In the genomic region with DNA sequence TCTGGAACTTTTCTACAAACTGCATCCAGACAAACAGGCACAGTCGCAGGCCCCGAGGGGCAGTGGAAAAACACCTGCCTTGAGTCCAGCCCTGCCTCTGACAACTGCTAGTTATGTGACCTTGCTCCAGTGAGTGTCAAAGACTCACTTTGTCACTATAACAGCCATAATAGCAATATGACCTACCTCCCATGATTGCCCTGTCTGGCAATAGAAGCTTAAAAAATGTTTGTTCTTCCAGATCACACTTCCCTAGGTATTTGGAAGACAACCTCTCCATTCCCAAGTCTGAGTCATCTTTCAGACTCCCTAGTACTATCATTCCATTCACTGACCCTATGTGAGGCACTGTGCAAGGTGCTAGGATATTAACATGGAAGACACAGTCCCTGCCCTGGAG, we compare ENCODE assay signal across 14 cellular contexts.
DNase-seq lines count a peak whose midpoint lies in the region; ATAC-seq, FAIRE-seq and TF ChIP-seq lines count a peak whose summit lies in the region.
"Had no signal": no experiment of that assay in that cellular context is flagged by ENCODE, and none has a peak within 500 bp of the region (broad histone marks: within the 10 kb centered on the region; RNA-seq: fewer than 3 reads in every experiment).

No MANE protein-coding gene starts in this region.

- ATAC-seq in HepG2 (peak; percentile 84), upper lobe of right lung (no peak)
- ATAC-seq: effector memory CD8-positive, alpha-beta T cell had no signal

- DNase-seq in H54 (ENCODE audit: insufficient read length, low spot score) (no peak), HepG2 (ENCODE audit: low spot score) (peak; percentile 65), upper lobe of right lung (no peak), MV-4-11 (lab: John Stamatoyannopoulos, UW) (no peak), GM19239 (ENCODE audit: insufficient read length, low spot score) (no peak), NCI-H748 (lab: John Stamatoyannopoulos, UW; ENCODE audit: unreplicated experiment) (no peak)
- DNase-seq: effector memory CD8-positive, alpha-beta T cell; NCI-H510A treated with DMSO at 0.1 percent for 48 hours; RPMI8226 had no signal

- intact Hi-C loops in HepG2 (cut with micrococcal nuclease; ENCODE audit: unreplicated experiment), result loop anchor here (2.0 to 10.0 kb wide), 2 partner anchors 54 to 62 kb away; a partner anchor contains a TSS
- intact Hi-C loops in upper lobe of right lung (cut with DNase I), result no loop called here

- no peaks in the 10 kb centered on the region for H3K79me2 ChIP-seq in HepG2 (ENCODE audit: insufficient read depth, low read length)

- POLR2A ChIA-PET in HepG2 (lab: Yijun Ruan, JAX), result no interaction called here

- H3K9ac ChIP-seq in duodenal mucosa (ENCODE audit: low read depth in 1 of 2, low read length in 2 of 2) (peak overlapping the region in 1 of 2 donors; percentile 22), HepG2 (ENCODE audit: insufficient read depth, low read depth, low read length) (no peak overlapping the region), stomach smooth muscle (ENCODE audit: low read length in 2 of 2) (peak overlapping the region; percentile 21 to 34)
- H3K9ac ChIP-seq: BLaER1 had no signal

- no peak overlapping the region for H2AFZ ChIP-seq in HepG2 (ENCODE audit: low read length)

- no TSS peak for BruUV-seq in HepG2 (replicated peaks; lab: Mats Ljungman, UMichigan)

- TF ChIP-seq CTCF in HepG2 (CRISPR knock-in tag; IDR thresholded peaks at IDR 0.05) (no peak), upper lobe of right lung (IDR thresholded peaks at IDR 0.05) (no peak)

- CTCF ChIA-PET in HepG2 (lab: Yijun Ruan, JAX; ENCODE audit: low intra/inter-chr PET ratio, low total read pairs), result no interaction called here

- FAIRE-seq in H54 (lab: Jason Lieb, UNC) (peak; percentile 38), HepG2 (lab: Jason Lieb, UNC) (peak; percentile 34), GM19239 (lab: Jason Lieb, UNC) (no peak)
- FAIRE-seq: G401.6 had no signal

- TF ChIP-seq RAD21 in HepG2 (CRISPR knock-in tag; IDR thresholded peaks at IDR 0.05), result no peak

- no peak for TF ChIP-seq EP300 in HepG2 (IDR thresholded peaks at IDR 0.05; ENCODE audit: low read depth in 2 of 2, low read length in 2 of 2)
- TF ChIP-seq EP300 in HepG2 (CRISPR knock-in tag; IDR thresholded peaks at IDR 0.05; ENCODE audit: borderline replicate concordance), result no peak

- no peaks in the 10 kb centered on the region for H3K27me3 ChIP-seq in duodenal mucosa (ENCODE audit: control insufficient read depth in 1 of 2, insufficient read depth in 2 of 2, low read length in 2 of 2)
- no peaks in the 10 kb centered on the region for H3K27me3 ChIP-seq in HepG2 (ENCODE audit: control insufficient read depth in 1 of 2, insufficient read depth in 2 of 2, low read length in 2 of 2)
- H3K27me3 ChIP-seq in stomach smooth muscle (ENCODE audit: control insufficient read depth in 1 of 2, insufficient read depth in 2 of 2, low read length in 2 of 2), result no peaks in the 10 kb centered on the region
- H3K27me3 ChIP-seq in upper lobe of right lung, result no peaks in the 10 kb centered on the region
- H3K27me3 ChIP-seq: BLaER1 had no signal

- H3K4me1 ChIP-seq in duodenal mucosa (ENCODE audit: control insufficient read depth in 1 of 2, insufficient read depth in 2 of 2, low read length in 2 of 2) (peaks cover 38 to 57% of the 10 kb centered on the region in 2 donors), HepG2 (ENCODE audit: insufficient read depth, low read length) (peaks cover 19% of the 10 kb centered on the region), stomach smooth muscle (ENCODE audit: control insufficient read depth, insufficient read depth, low read length) (peaks cover 54% of the 10 kb centered on the region), upper lobe of right lung (peaks cover 28% of the 10 kb centered on the region)
- H3K4me1 ChIP-seq: BLaER1 had no signal

- no peak overlapping the region for H3K4me2 ChIP-seq in HepG2 (ENCODE audit: low read depth, low read length)
- H3K4me2 ChIP-seq: BLaER1 had no signal

- H3K27ac ChIP-seq in duodenal mucosa (ENCODE audit: low read depth, low read length) (peak overlapping the region; percentile 6), HepG2 (ENCODE audit: extremely low read length, insufficient read depth, low read length) (no peak overlapping the region), stomach smooth muscle (ENCODE audit: low read length) (peak overlapping the region; percentile 84), upper lobe of right lung (no peak overlapping the region)
- H3K27ac ChIP-seq: BLaER1, HL-60 had no signal

- H3K9me3 ChIP-seq in duodenal mucosa (ENCODE audit: control insufficient read depth in 1 of 2, low read length in 2 of 2) (no peaks in the 10 kb centered on the region), HepG2 (ENCODE audit: low read length) (no peaks in the 10 kb centered on the region), stomach smooth muscle (ENCODE audit: control insufficient read depth in 2 of 2, low read length in 2 of 2) (no peaks in the 10 kb centered on the region), upper lobe of right lung (no peaks in the 10 kb centered on the region)
- H3K9me3 ChIP-seq: BLaER1 had no signal

- H3K36me3 ChIP-seq in duodenal mucosa (ENCODE audit: control insufficient read depth in 1 of 2, insufficient read depth in 2 of 2, low read length in 2 of 2) (peaks cover 0 to 3% of the 10 kb centered on the region in 2 donors), HepG2 (replicated peaks in 1 of 2; ENCODE audit: control insufficient read depth in 1 of 2, insufficient read depth in 2 of 2, low read length in 2 of 2) (no peaks in the 10 kb centered on the region), stomach smooth muscle (ENCODE audit: control insufficient read depth in 2 of 2, insufficient read depth in 2 of 2, low read length in 2 of 2) (no peaks in the 10 kb centered on the region), upper lobe of right lung (no peaks in the 10 kb centered on the region)
- H3K36me3 ChIP-seq: BLaER1 had no signal

- H3K4me3 ChIP-seq in duodenal mucosa (ENCODE audit: low read depth in 1 of 2, low read length in 2 of 2) (no peak overlapping the region), HepG2 (replicated peaks in 1 of 3; ENCODE audit: insufficient read depth in 1 of 3, low read depth in 2 of 3, low read length in 3 of 3) (no peak overlapping the region), stomach smooth muscle (ENCODE audit: low read length in 2 of 2) (no peak overlapping the region), upper lobe of right lung (no peak overlapping the region)
- H3K4me3 ChIP-seq: BLaER1 had no signal

- no peak for TF ChIP-seq POLR2A in H54 (IDR thresholded peaks at IDR 0.05; ENCODE audit: low read depth, low read length)
- TF ChIP-seq POLR2A in HepG2 (IDR thresholded peaks at IDR 0.05; ENCODE audit: insufficient read depth in 1 of 2, low read depth in 2 of 2, low read length in 2 of 2), result no peak

- in situ Hi-C loops in HepG2 (cut with HindIII; ENCODE audit: extremely low pct_ligation_motif_present, low pct_unique_long_range_greater_than_20kb), result no loop called here

- no peaks in the 10 kb centered on the region for H4K20me1 ChIP-seq in HepG2 (ENCODE audit: insufficient read depth, low read length)
- H4K20me1 ChIP-seq: BLaER1 had no signal

- WGBS in HepG2 (ENCODE audit: low lambda C conversion rate), result 63% methylated on average over 2 of the region's 2 CpGs

TF ChIP-seq in HepG2, 621 proteins besides CTCF, POLR2A, EP300 and RAD21 (continues in another document):
- TF ChIP-seq ZNF329 (CRISPR knock-in tag; IDR thresholded peaks at IDR 0.05; ENCODE audit: low read depth) (no peak), NR2F6 (IDR thresholded peaks at IDR 0.05) (no peak), NR2F6 (CRISPR knock-in tag; IDR thresholded peaks at IDR 0.05) (0 out of 2 replicates have a peak, but pooled peaks have one; percentile 7), ZNF24 (IDR thresholded peaks at IDR 0.05) (no peak), ARNTL (CRISPR knock-in tag; IDR thresholded peaks at IDR 0.05) (no peak)
- TF ChIP-seq, protein P1, sequence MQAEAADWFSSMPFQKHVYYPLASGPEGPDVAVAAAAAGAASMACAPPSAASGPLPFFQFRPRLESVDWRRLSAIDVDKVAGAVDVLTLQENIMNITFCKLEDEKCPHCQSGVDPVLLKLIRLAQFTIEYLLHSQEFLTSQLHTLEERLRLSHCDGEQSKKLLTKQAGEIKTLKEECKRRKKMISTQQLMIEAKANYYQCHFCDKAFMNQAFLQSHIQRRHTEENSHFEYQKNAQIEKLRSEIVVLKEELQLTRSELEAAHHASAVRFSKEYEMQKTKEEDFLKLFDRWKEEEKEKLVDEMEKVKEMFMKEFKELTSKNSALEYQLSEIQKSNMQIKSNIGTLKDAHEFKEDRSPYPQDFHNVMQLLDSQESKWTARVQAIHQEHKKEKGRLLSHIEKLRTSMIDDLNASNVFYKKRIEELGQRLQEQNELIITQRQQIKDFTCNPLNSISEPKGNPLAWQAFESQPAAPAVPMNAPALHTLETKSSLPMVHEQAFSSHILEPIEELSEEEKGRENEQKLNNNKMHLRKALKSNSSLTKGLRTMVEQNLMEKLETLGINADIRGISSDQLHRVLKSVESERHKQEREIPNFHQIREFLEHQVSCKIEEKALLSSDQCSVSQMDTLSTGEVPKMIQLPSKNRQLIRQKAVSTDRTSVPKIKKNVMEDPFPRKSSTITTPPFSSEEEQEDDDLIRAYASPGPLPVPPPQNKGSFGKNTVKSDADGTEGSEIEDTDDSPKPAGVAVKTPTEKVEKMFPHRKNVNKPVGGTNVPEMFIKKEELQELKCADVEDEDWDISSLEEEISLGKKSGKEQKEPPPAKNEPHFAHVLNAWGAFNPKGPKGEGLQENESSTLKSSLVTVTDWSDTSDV (CRISPR knock-in tag; IDR thresholded peaks at IDR 0.05), result no peak
- TF ChIP-seq, protein P2, sequence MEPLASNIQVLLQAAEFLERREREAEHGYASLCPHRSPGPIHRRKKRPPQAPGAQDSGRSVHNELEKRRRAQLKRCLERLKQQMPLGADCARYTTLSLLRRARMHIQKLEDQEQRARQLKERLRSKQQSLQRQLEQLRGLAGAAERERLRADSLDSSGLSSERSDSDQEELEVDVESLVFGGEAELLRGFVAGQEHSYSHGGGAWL (CRISPR knock-in tag; IDR thresholded peaks at IDR 0.05), result no peak
- TF ChIP-seq, protein P3, sequence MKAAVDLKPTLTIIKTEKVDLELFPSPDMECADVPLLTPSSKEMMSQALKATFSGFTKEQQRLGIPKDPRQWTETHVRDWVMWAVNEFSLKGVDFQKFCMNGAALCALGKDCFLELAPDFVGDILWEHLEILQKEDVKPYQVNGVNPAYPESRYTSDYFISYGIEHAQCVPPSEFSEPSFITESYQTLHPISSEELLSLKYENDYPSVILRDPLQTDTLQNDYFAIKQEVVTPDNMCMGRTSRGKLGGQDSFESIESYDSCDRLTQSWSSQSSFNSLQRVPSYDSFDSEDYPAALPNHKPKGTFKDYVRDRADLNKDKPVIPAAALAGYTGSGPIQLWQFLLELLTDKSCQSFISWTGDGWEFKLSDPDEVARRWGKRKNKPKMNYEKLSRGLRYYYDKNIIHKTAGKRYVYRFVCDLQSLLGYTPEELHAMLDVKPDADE (CRISPR knock-in tag; IDR thresholded peaks at IDR 0.05), result no peak

Comparison
In these comparisons a context has a peak if more than half of its experiments do, and no peak if none do; other contexts are left out.
1. H3K27ac ChIP-seq: peak in duodenal mucosa (single experiment) and stomach smooth muscle (single experiment); none in HepG2 (single experiment) and upper lobe of right lung (single experiment).